ENCODE assay signal across 10 cellular contexts in genomic region chr6:68777956-68778355, GRCh38.
DNase-seq lines count a peak whose midpoint lies in the region; TF ChIP-seq lines count a peak whose summit lies in the region.
"Had no signal": no experiment of that assay in that cellular context is flagged by ENCODE, and none has a peak within 500 bp of the region (broad histone marks: within the 10 kb centered on the region; RNA-seq: fewer than 3 reads in every experiment).

No MANE protein-coding gene starts in this region.

- H3K27ac Mint-ChIP-seq in nephron (peak overlapping the region in 2 of 3 experiments; percentile 5 to 43), progenitor cell of endocrine pancreas (no peak overlapping the region), CD14-positive monocyte (no peak overlapping the region)
- H3K27ac Mint-ChIP-seq: stimulated activated naive CD8-positive, alpha-beta T cell treated with anti-CD3 and anti-CD28 coated beads, Interleukin-15, amount 100 ng/mL, for 72 hours had no signal

- H3K4me3 Mint-ChIP-seq in nephron = no peak overlapping the region
- no peak overlapping the region for H3K4me3 Mint-ChIP-seq in progenitor cell of endocrine pancreas (ENCODE audit: low read depth)
- no peak overlapping the region for H3K4me3 Mint-ChIP-seq in CD14-positive monocyte
- H3K4me3 Mint-ChIP-seq: stimulated activated naive CD8-positive, alpha-beta T cell treated with anti-CD3 and anti-CD28 coated beads, Interleukin-15, amount 100 ng/mL, for 72 hours had no signal

- DNase-seq in HPDE6-E6E7 (ENCODE audit: extremely low spot score) (peak; percentile 5), NCI-H446 treated with DMSO at 0.1 percent for 48 hours (lab: John Stamatoyannopoulos, UW) (peak; percentile 95), cerebellar cortex (ENCODE audit: low spot score) (peak; percentile 96), progenitor cell of endocrine pancreas (ENCODE audit: low spot score, unreplicated experiment) (no peak), CD14-positive monocyte (ENCODE audit: low spot score) (no peak)
- no peak for DNase-seq in activated naive CD4-positive, alpha-beta T cell treated with anti-CD3 and anti-CD28 coated beads, Interleukin-2, amount 50 U/mL, for 16 hours
- no peak for DNase-seq in activated CD4-positive, alpha-beta T cell treated with anti-CD3 and anti-CD28 coated beads, Interleukin-2, amount 50 U/mL, for 1 hour
- DNase-seq: spleen; stimulated activated naive CD8-positive, alpha-beta T cell treated with anti-CD3 and anti-CD28 coated beads, Interleukin-15, amount 100 ng/mL, for 72 hours had no signal

- H3K27me3 Mint-ChIP-seq in nephron (ENCODE audit: low read depth) = no peaks in the 10 kb centered on the region
- peaks cover 3% of the 10 kb centered on the region for H3K27me3 Mint-ChIP-seq in progenitor cell of endocrine pancreas
- H3K27me3 Mint-ChIP-seq in CD14-positive monocyte (ENCODE audit: low read depth in 3 of 3) = no peaks in the 10 kb centered on the region
- H3K27me3 Mint-ChIP-seq: stimulated activated naive CD8-positive, alpha-beta T cell treated with anti-CD3 and anti-CD28 coated beads, Interleukin-15, amount 100 ng/mL, for 72 hours had no signal

- H3K36me3 Mint-ChIP-seq in nephron (ENCODE audit: low read depth) = no peaks in the 10 kb centered on the region
- H3K36me3 Mint-ChIP-seq in progenitor cell of endocrine pancreas (ENCODE audit: insufficient read depth) = no peaks in the 10 kb centered on the region
- no peaks in the 10 kb centered on the region for H3K36me3 Mint-ChIP-seq in CD14-positive monocyte

- peaks cover 3% of the 10 kb centered on the region for H3K9me3 Mint-ChIP-seq in nephron
- H3K9me3 Mint-ChIP-seq in progenitor cell of endocrine pancreas (ENCODE audit: low read depth) = no peaks in the 10 kb centered on the region
- peaks cover 0 to 3% (median 0%) of the 10 kb centered on the region in 7 donors for H3K9me3 Mint-ChIP-seq in CD14-positive monocyte
- H3K9me3 Mint-ChIP-seq: stimulated activated naive CD8-positive, alpha-beta T cell treated with anti-CD3 and anti-CD28 coated beads, Interleukin-15, amount 100 ng/mL, for 72 hours had no signal

- TF ChIP-seq CTCF in nephron (IDR thresholded peaks at IDR 0.05; ENCODE audit: unreplicated experiment in 3 of 3) (no peak), progenitor cell of endocrine pancreas (IDR thresholded peaks at IDR 0.05; ENCODE audit: unreplicated experiment) (no peak), CD14-positive monocyte (IDR thresholded peaks at IDR 0.05) (no peak)

- H3K4me1 Mint-ChIP-seq in nephron (peaks cover 12% of the 10 kb centered on the region), progenitor cell of endocrine pancreas (ENCODE audit: low read depth) (no peaks in the 10 kb centered on the region), CD14-positive monocyte (no peaks in the 10 kb centered on the region)
- H3K4me1 Mint-ChIP-seq: stimulated activated naive CD8-positive, alpha-beta T cell treated with anti-CD3 and anti-CD28 coated beads, Interleukin-15, amount 100 ng/mL, for 72 hours had no signal

- intact Hi-C loops in CD14-positive monocyte (cut with micrococcal nuclease) = no loop called here

Comparison
In these comparisons a context has a peak if more than half of its experiments do, and no peak if none do; other contexts are left out.
1. DNase-seq: peak in HPDE6-E6E7 (single experiment), NCI-H446 treated with DMSO at 0.1 percent for 48 hours (single experiment) and cerebellar cortex (single experiment); none in activated naive CD4-positive, alpha-beta T cell treated with anti-CD3 and anti-CD28 coated beads, Interleukin-2, amount 50 U/mL, for 16 hours (single experiment), progenitor cell of endocrine pancreas (single experiment), CD14-positive monocyte (single experiment) and activated CD4-positive, alpha-beta T cell treated with anti-CD3 and anti-CD28 coated beads, Interleukin-2, amount 50 U/mL, for 1 hour (single experiment).
2. H3K27ac Mint-ChIP-seq: peak in nephron (2 of 3); none in progenitor cell of endocrine pancreas (single experiment) and CD14-positive monocyte (0 of 7).